8 cellular contexts compared by ENCODE assay signal in the genomic region with DNA sequence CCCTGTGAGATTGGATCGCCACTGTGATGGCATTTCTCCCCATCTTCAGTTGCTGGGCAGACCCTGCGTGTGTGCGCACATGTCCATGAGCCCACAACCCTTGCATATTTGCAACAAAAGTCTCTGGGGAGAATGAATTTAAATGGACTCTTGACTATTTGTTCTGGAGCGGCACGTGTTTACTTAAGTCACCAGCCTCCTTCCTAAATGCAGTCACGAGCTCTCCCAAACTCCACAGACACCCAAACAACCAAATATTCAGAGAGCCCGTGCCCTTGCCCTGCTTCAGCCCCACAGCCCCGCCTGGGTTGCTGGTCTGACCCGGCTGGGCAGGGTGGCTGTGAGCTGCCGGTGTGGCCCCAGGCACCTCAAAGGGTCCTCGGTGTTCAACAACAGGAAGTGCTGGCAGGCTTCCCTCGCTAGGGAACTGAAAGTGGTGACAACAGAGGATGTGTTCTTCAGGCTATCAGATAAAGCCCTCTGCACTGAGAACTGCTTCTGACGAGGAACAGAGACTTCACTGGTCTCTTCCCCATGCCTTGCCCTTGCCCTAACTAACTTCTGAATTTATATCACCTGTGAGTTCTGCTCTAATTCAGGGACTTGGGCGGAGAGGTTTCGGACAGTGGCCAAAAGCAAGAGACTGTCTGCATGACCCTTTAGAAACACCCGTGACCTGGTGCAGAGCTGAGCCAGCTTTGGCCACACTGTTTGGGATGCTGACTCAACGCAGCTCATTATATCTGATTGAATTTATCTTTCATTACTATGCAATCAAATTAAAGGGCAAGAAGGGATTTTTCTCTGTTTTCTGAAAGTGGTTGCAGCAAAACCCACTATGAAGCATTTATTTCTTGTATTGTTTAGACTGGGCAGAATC. TPM values are rescaled to one million over a fixed set of nuclear protein-coding genes. Genes with fewer than 3 reads are reported as not detected.
A peak's percentile ranks its signal among the peaks of the same experiment; 100 is the strongest.
DNase-seq lines count a peak whose midpoint lies in the region; ATAC-seq and TF ChIP-seq lines count a peak whose summit lies in the region.

No MANE protein-coding gene starts in this region.

- peaks cover 50 to 58% of the 10 kb centered on the region in 2 donors for H3K4me1 Mint-ChIP-seq in effector memory CD8-positive, alpha-beta T cell (ENCODE audit: low read depth in 2 of 2)
- H3K4me1 Mint-ChIP-seq in neural crest cell = peaks cover 20% of the 10 kb centered on the region

- H3K4me3 Mint-ChIP-seq in effector memory CD8-positive, alpha-beta T cell = peak overlapping the region; percentile 82 to 83
- no peak overlapping the region for H3K4me3 Mint-ChIP-seq in neural crest cell

- DNase-seq in ELR (ENCODE audit: low read depth) (peak; percentile 26), MV-4-11 (lab: John Stamatoyannopoulos, UW) (peak; percentile 96), neural crest cell (ENCODE audit: low read depth, low spot score) (no peak), substantia nigra (lab: John Stamatoyannopoulos, UW) (peak in 38 of 49 donors; percentile 9 to 76 (median 47)), mesenteric fat pad (ENCODE audit: low spot score) (no peak)
- DNase-seq in activated CD4-positive, alpha-beta T cell treated with anti-CD3 and anti-CD28 coated beads, Interleukin-2, amount 50 U/mL, for 4 hours = peak; percentile 41 to 44
- peak; percentile 49 to 61 (median 55) for DNase-seq in effector memory CD8-positive, alpha-beta T cell

- peaks cover 0 to 1% of the 10 kb centered on the region in 2 donors for H3K9me3 Mint-ChIP-seq in effector memory CD8-positive, alpha-beta T cell
- H3K9me3 Mint-ChIP-seq in neural crest cell = no peaks in the 10 kb centered on the region

- peaks cover 8% of the 10 kb centered on the region for H3K36me3 Mint-ChIP-seq in effector memory CD8-positive, alpha-beta T cell (ENCODE audit: insufficient read depth)
- no peaks in the 10 kb centered on the region for H3K36me3 Mint-ChIP-seq in neural crest cell (ENCODE audit: low read depth)

- no peak overlapping the region for H3K27ac ChIP-seq in substantia nigra (ENCODE audit: low read depth, low read length, poor library complexity, severe bottlenecking)

- H3K27me3 Mint-ChIP-seq in effector memory CD8-positive, alpha-beta T cell = no peaks in the 10 kb centered on the region
- H3K27me3 Mint-ChIP-seq in neural crest cell (ENCODE audit: low read depth) = no peaks in the 10 kb centered on the region

- no peak for TF ChIP-seq CTCF in neural crest cell (conservative IDR thresholded peaks at IDR 0.05)

- H3K27ac Mint-ChIP-seq in effector memory CD8-positive, alpha-beta T cell = peak overlapping the region; percentile 97 to 100
- H3K27ac Mint-ChIP-seq in neural crest cell (ENCODE audit: unreplicated experiment) = peak overlapping the region; percentile 70

- peak; percentile 99 for ATAC-seq in GM21786 (IDR thresholded peaks at IDR 0.05; ENCODE audit: unreplicated experiment)
- peak; percentile 98 for ATAC-seq in effector memory CD8-positive, alpha-beta T cell (replicated peaks)

RNA-seq across cellular contexts. Expression of a gene that starts 19.2 kb away (rescaled TPM):
- total RNA-seq in neural crest cell = not detected in 2 replicates
- total RNA-seq in mesenteric fat pad = 2.6 TPM

Comparison
In these comparisons a context has a peak if more than half of its experiments do, and no peak if none do; other contexts are left out.
1. DNase-seq: peak in ELR (single experiment), MV-4-11 (single experiment), activated CD4-positive, alpha-beta T cell treated with anti-CD3 and anti-CD28 coated beads, Interleukin-2, amount 50 U/mL, for 4 hours (2 of 2), effector memory CD8-positive, alpha-beta T cell (3 of 3) and substantia nigra (38 of 49); none in neural crest cell (single experiment) and mesenteric fat pad (single experiment).